Comparison of ENCODE assay signal across 1 cellular context in the genomic region with DNA sequence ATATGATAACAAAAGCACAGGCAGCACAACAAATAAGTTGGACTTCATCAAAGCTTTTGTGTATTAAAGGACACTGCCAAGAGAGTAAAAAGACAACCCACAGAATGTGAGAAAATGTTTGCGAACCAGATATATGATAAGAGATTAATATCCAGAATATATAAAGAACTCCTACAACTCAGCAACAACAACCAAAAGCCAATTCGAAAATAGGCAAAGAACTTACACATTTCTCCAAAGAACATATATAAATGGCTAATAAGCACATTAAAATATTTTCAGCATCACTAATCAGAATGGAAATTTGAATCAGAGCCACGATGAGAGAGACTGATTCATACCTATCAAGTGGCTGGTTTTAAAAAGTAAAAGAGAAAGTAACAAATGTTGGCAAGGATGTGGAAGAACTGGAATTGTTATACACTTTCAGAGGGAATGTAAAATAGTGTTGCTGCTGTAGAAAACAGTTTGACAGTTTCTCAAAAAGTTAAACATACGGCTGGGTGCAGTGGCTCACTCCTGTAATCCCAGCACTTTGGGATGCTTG.
TF ChIP-seq lines count a peak whose summit lies in the region.

No MANE protein-coding gene starts in this region.

TF ChIP-seq in SK-N-SH, 30 proteins besides CTCF, POLR2A, EP300 and RAD21 (continued from another document):
- TF ChIP-seq, protein P1, sequence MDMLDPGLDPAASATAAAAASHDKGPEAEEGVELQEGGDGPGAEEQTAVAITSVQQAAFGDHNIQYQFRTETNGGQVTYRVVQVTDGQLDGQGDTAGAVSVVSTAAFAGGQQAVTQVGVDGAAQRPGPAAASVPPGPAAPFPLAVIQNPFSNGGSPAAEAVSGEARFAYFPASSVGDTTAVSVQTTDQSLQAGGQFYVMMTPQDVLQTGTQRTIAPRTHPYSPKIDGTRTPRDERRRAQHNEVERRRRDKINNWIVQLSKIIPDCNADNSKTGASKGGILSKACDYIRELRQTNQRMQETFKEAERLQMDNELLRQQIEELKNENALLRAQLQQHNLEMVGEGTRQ (IDR thresholded peaks at IDR 0.05; ENCODE audit: borderline replicate concordance, low read depth, low read length) = no peak
